ENCODE assay signal across 2 cellular contexts in the genomic region with DNA sequence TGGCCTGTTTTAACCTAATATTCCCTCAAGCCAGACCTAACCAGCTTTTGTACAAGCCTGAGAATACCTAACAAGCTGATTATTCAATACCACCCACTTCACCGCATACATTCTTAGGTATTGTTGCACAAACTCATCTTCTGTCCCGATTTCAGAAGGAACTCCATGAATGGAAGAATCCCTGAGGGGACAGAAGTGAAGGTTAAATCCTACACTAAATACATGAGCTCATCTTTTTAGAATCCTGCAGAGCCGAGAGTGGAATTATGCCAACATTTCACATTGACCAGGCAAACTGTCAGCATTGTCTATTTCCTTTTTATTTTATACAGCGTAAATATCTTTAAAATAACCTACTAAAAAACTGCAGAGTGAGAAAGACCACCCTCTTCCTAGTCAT.
TF ChIP-seq lines count a peak whose summit lies in the region.

No MANE protein-coding gene starts in this region.

TF ChIP-seq in SK-N-SH treated with all-trans-retinoic acid at 6 μM for 48 hours, 23 proteins besides CTCF, POLR2A, EP300 and RAD21 (continued from another document):
- TF ChIP-seq CREB5 (CRISPR knock-in tag; IDR thresholded peaks at IDR 0.05; ENCODE audit: low read depth) (peak; percentile 19; the same call in 1 of the 2 replicates), ZFP3 (CRISPR knock-in tag; IDR thresholded peaks at IDR 0.05) (no peak), ISL1 (CRISPR knock-in tag; IDR thresholded peaks at IDR 0.05) (0 out of 2 replicates have a peak, but pooled peaks have one; percentile 4)

TF ChIP-seq in SK-N-SH, 30 proteins besides CTCF, POLR2A, EP300 and RAD21:
- TF ChIP-seq TEAD4 (IDR thresholded peaks at IDR 0.05; ENCODE audit: borderline replicate concordance, insufficient read depth) (no peak), SMC3 (IDR thresholded peaks at IDR 0.05; ENCODE audit: low read depth, low read length) (no peak), RXRA (IDR thresholded peaks at IDR 0.05; ENCODE audit: borderline replicate concordance, low read depth) (no peak), USF2 (IDR thresholded peaks at IDR 0.05; ENCODE audit: borderline replicate concordance, low read depth, low read length) (no peak), FOSL2 (IDR thresholded peaks at IDR 0.05; ENCODE audit: borderline replicate concordance, low read depth) (no peak), POLR2AphosphoS5 (IDR thresholded peaks at IDR 0.05; ENCODE audit: low read depth, low read length) (no peak), TCF12 (IDR thresholded peaks at IDR 0.05) (no peak), RCOR1 (IDR thresholded peaks at IDR 0.05; ENCODE audit: low read length) (no peak), YY1 (IDR thresholded peaks at IDR 0.05; ENCODE audit: low read depth) (no peak), MAX (IDR thresholded peaks at IDR 0.05; ENCODE audit: low read depth) (no peak), GABPA (IDR thresholded peaks at IDR 0.05; ENCODE audit: low read depth) (no peak), IRF3 (IDR thresholded peaks at IDR 0.05; ENCODE audit: low read depth, low read length) (no peak), PBX3 (IDR thresholded peaks at IDR 0.05) (no peak), JUND (IDR thresholded peaks at IDR 0.05) (no peak)
- TF ChIP-seq, protein P1, sequence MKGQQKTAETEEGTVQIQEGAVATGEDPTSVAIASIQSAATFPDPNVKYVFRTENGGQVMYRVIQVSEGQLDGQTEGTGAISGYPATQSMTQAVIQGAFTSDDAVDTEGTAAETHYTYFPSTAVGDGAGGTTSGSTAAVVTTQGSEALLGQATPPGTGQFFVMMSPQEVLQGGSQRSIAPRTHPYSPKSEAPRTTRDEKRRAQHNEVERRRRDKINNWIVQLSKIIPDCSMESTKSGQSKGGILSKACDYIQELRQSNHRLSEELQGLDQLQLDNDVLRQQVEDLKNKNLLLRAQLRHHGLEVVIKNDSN (IDR thresholded peaks at IDR 0.05; ENCODE audit: borderline replicate concordance, low read depth): no peak
